Comparison of ENCODE assay signal across 8 cellular contexts in the genomic region with DNA sequence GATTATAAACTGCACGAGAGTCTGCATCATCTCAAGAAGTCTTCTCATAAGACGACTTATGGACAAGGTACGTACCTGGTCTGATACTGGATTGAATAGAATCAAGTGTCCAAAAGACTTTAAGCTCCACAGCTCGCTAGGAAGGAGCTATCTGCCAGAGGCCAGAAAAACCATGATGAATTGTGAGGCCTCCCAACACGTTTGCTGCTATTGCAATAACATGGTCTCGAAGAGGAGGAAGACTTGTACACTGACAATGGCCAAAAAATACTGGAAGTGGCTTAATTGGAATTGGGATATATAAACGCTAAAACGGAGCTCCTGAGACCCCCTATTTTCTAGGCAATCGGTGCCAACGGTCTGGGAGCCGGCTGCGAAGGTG. TPM values are rescaled to one million over a fixed set of nuclear protein-coding genes. Genes with fewer than 3 reads are reported as not detected.
DNase-seq lines count a peak whose midpoint lies in the region; ATAC-seq and TF ChIP-seq lines count a peak whose summit lies in the region.

No MANE protein-coding gene starts in this region.

- no peaks in the 10 kb centered on the region for H3K9me3 Mint-ChIP-seq in activated naive CD4-positive, alpha-beta T cell treated with anti-CD3 and anti-CD28 coated beads, Interleukin-2, amount 50 U/mL, for 24 hours
- no peaks in the 10 kb centered on the region for H3K9me3 Mint-ChIP-seq in activated CD8-positive, alpha-beta T cell treated with anti-CD3 and anti-CD28 coated beads for 36 hours

- H3K36me3 ChIP-seq in right atrium auricular region (no peaks in the 10 kb centered on the region), skeletal muscle tissue (ENCODE audit: control insufficient read depth in 3 of 3, insufficient read depth in 3 of 3, low read length in 3 of 3) (peaks cover 0 to 4% (median 0%) of the 10 kb centered on the region in 3 donors)

- H3K27ac ChIP-seq in right atrium auricular region (peak overlapping the region; percentile 77 to 89), skeletal muscle tissue (ENCODE audit: low read depth, low read length) (peak overlapping the region; percentile 85)

- H3K4me3 Mint-ChIP-seq in activated naive CD4-positive, alpha-beta T cell treated with anti-CD3 and anti-CD28 coated beads, Interleukin-2, amount 50 U/mL, for 24 hours, result peak overlapping the region; percentile 97
- H3K4me3 Mint-ChIP-seq in activated CD8-positive, alpha-beta T cell treated with anti-CD3 and anti-CD28 coated beads for 36 hours, result peak overlapping the region; percentile 78

- H3K9ac ChIP-seq in skeletal muscle tissue (ENCODE audit: low read depth in 1 of 3, low read length in 3 of 3), result peak overlapping the region; percentile 92 to 95 (median 94)

- no peak for ATAC-seq in activated CD8-positive, alpha-beta T cell treated with anti-CD3 and anti-CD28 coated beads for 36 hours

- H3K4me1 ChIP-seq in right atrium auricular region, result peaks cover 0 to 12% of the 10 kb centered on the region in 2 donors
- H3K4me1 ChIP-seq in skeletal muscle tissue (ENCODE audit: control insufficient read depth in 3 of 3, insufficient read depth in 3 of 3, low read length in 3 of 3), result peaks cover 4 to 11% (median 5%) of the 10 kb centered on the region in 3 donors

- intact Hi-C loops in activated CD8-positive, alpha-beta T cell treated with anti-CD3 and anti-CD28 coated beads for 36 hours (cut with micrococcal nuclease), result loop anchor here (5.0 kb wide), 1 partner anchor 51 kb away; a partner anchor contains a TSS

- H3K27me3 ChIP-seq in right atrium auricular region, result no peaks in the 10 kb centered on the region
- peaks cover 0 to under 1% (median 0%) of the 10 kb centered on the region in 3 donors for H3K27me3 ChIP-seq in skeletal muscle tissue (ENCODE audit: control insufficient read depth in 3 of 3, insufficient read depth in 3 of 3, low read length in 3 of 3)

- no peaks in the 10 kb centered on the region for H3K27me3 Mint-ChIP-seq in activated naive CD4-positive, alpha-beta T cell treated with anti-CD3 and anti-CD28 coated beads, Interleukin-2, amount 50 U/mL, for 24 hours
- no peaks in the 10 kb centered on the region for H3K27me3 Mint-ChIP-seq in activated CD8-positive, alpha-beta T cell treated with anti-CD3 and anti-CD28 coated beads for 36 hours

- CTCF ChIA-PET in activated CD8-positive, alpha-beta T cell treated with anti-CD3 and anti-CD28 coated beads for 36 hours (lab: Charles Lee), result interaction anchor here (0.6 to 1.5 kb wide), 5 partner anchors 11 to 143 kb away, joined by 3 to 6 read pairs (median 6); a partner anchor contains a TSS

- peak overlapping the region; percentile 50 to 66 for H3K4me3 ChIP-seq in right atrium auricular region
- H3K4me3 ChIP-seq in skeletal muscle tissue (ENCODE audit: low read length in 3 of 3), result peak overlapping the region; percentile 96 to 98 (median 98)

- no peak for TF ChIP-seq CTCF in activated CD8-positive, alpha-beta T cell treated with anti-CD3 and anti-CD28 coated beads for 36 hours (IDR thresholded peaks at IDR 0.05)
- TF ChIP-seq CTCF in right atrium auricular region (IDR thresholded peaks at IDR 0.05), result no peak

- H3K4me1 Mint-ChIP-seq in activated naive CD4-positive, alpha-beta T cell treated with anti-CD3 and anti-CD28 coated beads, Interleukin-2, amount 50 U/mL, for 24 hours, result peaks cover 12% of the 10 kb centered on the region
- H3K4me1 Mint-ChIP-seq in activated CD8-positive, alpha-beta T cell treated with anti-CD3 and anti-CD28 coated beads for 36 hours (ENCODE audit: low read depth), result peaks cover 10% of the 10 kb centered on the region

- POLR2A ChIA-PET in activated CD8-positive, alpha-beta T cell treated with anti-CD3 and anti-CD28 coated beads for 36 hours (lab: Charles Lee), result interaction anchor here (0.8 to 1.6 kb wide), 8 partner anchors 9 to 98 kb away, joined by 3 to 16 read pairs (median 3); a partner anchor contains a TSS

- H3K27ac Mint-ChIP-seq in activated naive CD4-positive, alpha-beta T cell treated with anti-CD3 and anti-CD28 coated beads, Interleukin-2, amount 50 U/mL, for 24 hours, result peak overlapping the region; percentile 96
- H3K27ac Mint-ChIP-seq in activated CD8-positive, alpha-beta T cell treated with anti-CD3 and anti-CD28 coated beads for 36 hours, result peak overlapping the region; percentile 79

- no peak for DNase-seq in activated naive CD4-positive, alpha-beta T cell treated with Interleukin-2 at 50 U/mL for 16 hours
- DNase-seq in activated CD8-positive, alpha-beta T cell treated with anti-CD3 and anti-CD28 coated beads for 36 hours, result no peak
- no peak for DNase-seq in right atrium auricular region (ENCODE audit: low spot score)
- no peak for DNase-seq in SHP77 (lab: John Stamatoyannopoulos, UW)
- no peak for DNase-seq in midbrain (lab: John Stamatoyannopoulos, UW)
- no peak for DNase-seq in iPS-NIHi11 (ENCODE audit: low spot score)

- no peaks in the 10 kb centered on the region for H3K36me3 Mint-ChIP-seq in activated naive CD4-positive, alpha-beta T cell treated with anti-CD3 and anti-CD28 coated beads, Interleukin-2, amount 50 U/mL, for 24 hours
- H3K36me3 Mint-ChIP-seq in activated CD8-positive, alpha-beta T cell treated with anti-CD3 and anti-CD28 coated beads for 36 hours (ENCODE audit: low read depth), result no peaks in the 10 kb centered on the region

- H3K9me3 ChIP-seq in right atrium auricular region (no peaks in the 10 kb centered on the region), skeletal muscle tissue (ENCODE audit: control insufficient read depth in 3 of 3, low read length in 3 of 3) (no peaks in the 10 kb centered on the region)

RNA-seq across cellular contexts. Expression of a gene that starts 0.5 kb away (rescaled TPM):
- total RNA-seq in activated CD8-positive, alpha-beta T cell treated with anti-CD3 and anti-CD28 coated beads for 36 hours, result under 1 TPM; 0.22 to 0.56 TPM
- total RNA-seq in right atrium auricular region (1 to 10 TPM; 3.0 to 4.5 TPM), skeletal muscle tissue (2.1 TPM)

RNA-seq across cellular contexts. Expression of a gene that starts 11.2 kb away (rescaled TPM):
- 10 to 100 TPM; 14.4 to 15.2 TPM for total RNA-seq in activated CD8-positive, alpha-beta T cell treated with anti-CD3 and anti-CD28 coated beads for 36 hours
- total RNA-seq in right atrium auricular region, result 10 to 100 TPM; 31.1 to 41.0 TPM
- 24.5 TPM for total RNA-seq in skeletal muscle tissue

RNA-seq across cellular contexts. Expression of a gene that starts 50.9 kb away (rescaled TPM):
- total RNA-seq in activated CD8-positive, alpha-beta T cell treated with anti-CD3 and anti-CD28 coated beads for 36 hours, result 100 to 1,000 TPM; 224 to 232 TPM
- total RNA-seq in right atrium auricular region, result 10 to 100 TPM; 29.7 to 32.5 TPM
- 52.2 TPM for total RNA-seq in skeletal muscle tissue

RNA-seq across cellular contexts. Expression of a gene that starts 51.9 kb away (rescaled TPM):
- 100 to 1,000 TPM; 267 to 276 TPM for total RNA-seq in activated CD8-positive, alpha-beta T cell treated with anti-CD3 and anti-CD28 coated beads for 36 hours
- total RNA-seq in right atrium auricular region (100 to 1,000 TPM; 105 to 189 TPM), skeletal muscle tissue (103 TPM)
